In genomic region chr10:125294109-125294508, GRCh38 we compare ENCODE assay signal across 22 cellular contexts.
"Had no signal": no experiment of that assay in that cellular context is flagged by ENCODE, and none has a peak within 500 bp of the region (broad histone marks: within the 10 kb centered on the region; RNA-seq: fewer than 3 reads in every experiment).

No MANE protein-coding gene starts in this region.

- H3K27me3 ChIP-seq: ascending aorta, breast epithelium, heart right ventricle, stomach, vagina had no signal

- H3K36me3 ChIP-seq: ascending aorta, breast epithelium, esophagus squamous epithelium, heart right ventricle, stomach, vagina, WERI-Rb-1 had no signal

- H3K4me1 Mint-ChIP-seq: activated naive CD4-positive, alpha-beta T cell treated with anti-CD3 and anti-CD28 coated beads, Interleukin-2, amount 50 U/mL, for 24 hours had no signal

- H3K4me1 ChIP-seq: ascending aorta, breast epithelium, esophagus squamous epithelium, heart right ventricle, stomach, vagina had no signal

- H3K27ac ChIP-seq: ascending aorta, breast epithelium, esophagus squamous epithelium, heart right ventricle, stomach, vagina, WERI-Rb-1 had no signal

- H3K36me3 Mint-ChIP-seq: activated naive CD4-positive, alpha-beta T cell treated with anti-CD3 and anti-CD28 coated beads, Interleukin-2, amount 50 U/mL, for 24 hours had no signal

- H3K4me3 ChIP-seq: ascending aorta, breast epithelium, esophagus squamous epithelium, heart right ventricle, smooth muscle cell, stomach, vagina had no signal

- DNase-seq: activated CD4-positive, alpha-beta T cell treated with anti-CD3 and anti-CD28 coated beads for 1 hour; activated CD8-positive, alpha-beta memory T cell treated with anti-CD3 and anti-CD28 coated beads for 24 hours; activated CD8-positive, alpha-beta memory T cell treated with anti-CD3 and anti-CD28 coated beads, Interleukin-2, amount 50 U/mL, for 48 hours; activated gamma-delta T cell; activated T-cell treated with anti-CD3 and anti-CD28 coated beads, Interleukin-2, amount 50 U/mL, for 72 hours; cerebellar nuclear complex; cortex of kidney; effector CD4-positive, alpha-beta T cell; esophagus squamous epithelium; heart right ventricle; kidney glomerular epithelial cell; left ventricle myocardium superior; occipital lobe; stimulated activated CD4-positive, alpha-beta T cell treated with anti-CD3 and anti-CD28 coated beads, Interleukin-4, amount 100 ng/mL, for 1 hour; stomach; trophoblast cell; WERI-Rb-1 had no signal

- H3K4me3 Mint-ChIP-seq: activated naive CD4-positive, alpha-beta T cell treated with anti-CD3 and anti-CD28 coated beads, Interleukin-2, amount 50 U/mL, for 24 hours; activated T-cell treated with anti-CD3 and anti-CD28 coated beads, Interleukin-2, amount 50 U/mL, for 72 hours had no signal

- H3K9me3 ChIP-seq: ascending aorta, breast epithelium, vagina had no signal

- H3K27ac Mint-ChIP-seq: activated naive CD4-positive, alpha-beta T cell treated with anti-CD3 and anti-CD28 coated beads, Interleukin-2, amount 50 U/mL, for 24 hours; activated T-cell treated with anti-CD3 and anti-CD28 coated beads, Interleukin-2, amount 50 U/mL, for 72 hours had no signal
